ENCODE assay signal across 10 cellular contexts in the genomic region with DNA sequence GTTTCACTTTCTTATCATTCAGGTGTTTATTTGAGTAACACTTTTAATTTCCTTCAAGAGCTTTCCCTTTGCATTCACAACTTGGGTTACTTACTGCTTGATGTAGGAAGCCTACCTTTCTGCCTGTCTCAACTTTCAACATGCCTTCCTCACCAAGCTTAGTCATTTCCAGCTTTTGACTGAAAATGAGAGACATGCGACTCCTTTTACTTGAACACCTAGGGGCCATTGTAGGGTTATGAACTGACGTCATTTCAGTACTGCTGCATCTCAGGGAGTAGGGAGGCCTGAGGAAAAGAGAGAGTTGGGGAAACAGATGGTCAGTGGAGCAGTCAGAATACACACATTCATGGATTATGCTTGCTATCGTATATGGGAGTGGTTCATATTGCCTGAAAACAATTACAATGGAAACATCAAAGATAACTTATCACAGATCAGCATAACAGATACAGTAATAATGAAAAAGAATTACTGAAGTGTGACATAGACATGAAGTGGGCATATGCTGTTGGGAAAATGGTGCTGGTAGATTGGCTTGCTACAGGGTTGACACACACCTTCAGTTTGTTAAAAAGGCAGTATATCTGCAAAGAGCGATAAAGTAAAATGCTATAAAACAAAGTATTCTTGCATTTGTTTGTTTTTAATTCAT. TPM values are rescaled to one million over a fixed set of nuclear protein-coding genes. Genes with fewer than 3 reads are reported as not detected.
A peak's percentile ranks its signal among the peaks of the same experiment; 100 is the strongest.
DNase-seq lines count a peak whose midpoint lies in the region; ATAC-seq, FAIRE-seq and TF ChIP-seq lines count a peak whose summit lies in the region.
"Had no signal": no experiment of that assay in that cellular context is flagged by ENCODE, and none has a peak within 500 bp of the region (broad histone marks: within the 10 kb centered on the region; RNA-seq: fewer than 3 reads in every experiment).

No MANE protein-coding gene starts in this region.

- H3K27me3 Mint-ChIP-seq in activated naive CD8-positive, alpha-beta T cell treated with anti-CD3 and anti-CD28 coated beads, Interleukin-2, amount 10 ng/mL, durations not matched to agents 7 days and 5 days: no peaks in the 10 kb centered on the region
- H3K27me3 Mint-ChIP-seq: naive thymus-derived CD4-positive, alpha-beta T cell had no signal

- no peaks in the 10 kb centered on the region for H3K9me3 Mint-ChIP-seq in activated naive CD8-positive, alpha-beta T cell treated with anti-CD3 and anti-CD28 coated beads, Interleukin-2, amount 10 ng/mL, durations not matched to agents 7 days and 5 days
- H3K9me3 Mint-ChIP-seq: naive thymus-derived CD4-positive, alpha-beta T cell had no signal

- ATAC-seq in GM19455 (IDR thresholded peaks at IDR 0.05; ENCODE audit: unreplicated experiment) (peak; percentile 98), HG03103 (IDR thresholded peaks at IDR 0.05; ENCODE audit: low read depth, unreplicated experiment) (peak; percentile 97)
- peak; percentile 82 for ATAC-seq in activated naive CD8-positive, alpha-beta T cell treated with anti-CD3 and anti-CD28 coated beads, Interleukin-2, amount 10 ng/mL, durations not matched to agents 7 days and 5 days (ENCODE audit: low read depth)
- ATAC-seq: naive thymus-derived CD4-positive, alpha-beta T cell had no signal

- no peak for TF ChIP-seq POLR2A in GM12892 (IDR thresholded peaks at IDR 0.05; ENCODE audit: low read depth, low read length)

- peaks cover 26% of the 10 kb centered on the region for H3K4me1 Mint-ChIP-seq in activated naive CD8-positive, alpha-beta T cell treated with anti-CD3 and anti-CD28 coated beads, Interleukin-2, amount 10 ng/mL, durations not matched to agents 7 days and 5 days

- H3K36me3 Mint-ChIP-seq in activated naive CD8-positive, alpha-beta T cell treated with anti-CD3 and anti-CD28 coated beads, Interleukin-2, amount 10 ng/mL, durations not matched to agents 7 days and 5 days: peaks cover 14% of the 10 kb centered on the region

- H3K27ac Mint-ChIP-seq in activated naive CD8-positive, alpha-beta T cell treated with anti-CD3 and anti-CD28 coated beads, Interleukin-2, amount 10 ng/mL, durations not matched to agents 7 days and 5 days: peak overlapping the region; percentile 57

- DNase-seq in GM12892 (ENCODE audit: insufficient read length): peak; percentile 13
- no peak for DNase-seq in activated naive CD8-positive, alpha-beta T cell treated with anti-CD3 and anti-CD28 coated beads, Interleukin-2, amount 10 ng/mL, durations not matched to agents 7 days and 5 days
- no peak for DNase-seq in NCI-H524 treated with DMSO at 0.1 percent for 48 hours (lab: John Stamatoyannopoulos, UW)
- DNase-seq in stimulated activated naive CD4-positive, alpha-beta T cell treated with Interleukin-2 at 50 U/mL for 16 hours (lab: John Stamatoyannopoulos, UW): no peak
- no peak for DNase-seq in NCI-H187 (lab: John Stamatoyannopoulos, UW)
- no peak for DNase-seq in NCI-H748 treated with DMSO at 0.1 percent for 48 hours (lab: John Stamatoyannopoulos, UW)

- peak; percentile 96 for FAIRE-seq in GM12892 (lab: Jason Lieb, UNC)
- FAIRE-seq: TTC549 had no signal

- POLR2A ChIA-PET in activated naive CD8-positive, alpha-beta T cell treated with anti-CD3 and anti-CD28 coated beads, Interleukin-2, amount 10 ng/mL, durations not matched to agents 7 days and 5 days (lab: Charles Lee): interaction anchor here (0.6 to 1.3 kb wide), 2 partner anchors 25 to 62 kb away, joined by 5 read pairs; a partner anchor contains a TSS

- peak overlapping the region; percentile 27 for H3K4me3 Mint-ChIP-seq in activated naive CD8-positive, alpha-beta T cell treated with anti-CD3 and anti-CD28 coated beads, Interleukin-2, amount 10 ng/mL, durations not matched to agents 7 days and 5 days

RNA-seq across cellular contexts. Expression of a gene that starts 25.7 kb away (rescaled TPM):
- 2.7 TPM for polyA plus RNA-seq in GM12892 (2012; ENCODE audit: missing spikeins)
- 10 to 100 TPM; 13.3 to 15.1 TPM for total RNA-seq in activated naive CD8-positive, alpha-beta T cell treated with anti-CD3 and anti-CD28 coated beads, Interleukin-2, amount 10 ng/mL, durations not matched to agents 7 days and 5 days
